8 cellular contexts compared by ENCODE assay signal in the genomic region with DNA sequence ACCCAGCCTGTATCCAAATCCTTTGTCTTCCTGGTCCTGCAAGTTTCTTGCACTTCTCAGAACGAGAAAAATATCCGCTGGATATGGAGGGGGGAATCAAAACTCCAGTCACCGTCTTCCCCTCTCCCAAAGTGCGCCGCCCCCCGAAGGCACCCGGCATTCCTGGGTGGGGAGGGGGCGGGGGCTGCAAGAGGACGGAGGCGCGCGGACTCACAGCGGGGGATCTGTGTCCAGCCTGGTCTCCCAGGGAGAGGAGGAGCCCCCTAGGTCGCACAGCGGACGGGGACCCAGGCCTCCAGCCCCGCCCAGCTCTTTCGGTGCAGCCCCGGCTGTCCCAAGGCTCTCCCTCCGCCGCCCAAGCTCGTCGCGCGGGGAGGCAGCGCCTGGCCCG. TPM values are rescaled to one million over a fixed set of nuclear protein-coding genes. Genes with fewer than 3 reads are reported as not detected.
A peak's percentile ranks its signal among the peaks of the same experiment; 100 is the strongest.
DNase-seq lines count a peak whose midpoint lies in the region; ATAC-seq and TF ChIP-seq lines count a peak whose summit lies in the region.

No MANE protein-coding gene starts in this region.

- H3K27ac ChIP-seq in tibial nerve, result peak overlapping the region in 1 of 4 donors; percentile 74

- no peak for TF ChIP-seq CTCF in lower leg skin (IDR thresholded peaks at IDR 0.05)
- no peak for TF ChIP-seq CTCF in tibial nerve (IDR thresholded peaks at IDR 0.05)

- intact Hi-C loops in lower leg skin (cut with DNase I; ENCODE audit: low total_unique reads), result loop anchor here (2.0 kb wide), 1 partner anchor 110 kb away; no protein-coding TSS in a partner anchor

- WGBS in lower leg skin, 2 donors, result 1 to 4% methylated on average over 9 to 21 of the region's 27 CpGs
- WGBS in tibial nerve, 2 donors, result 0 to 1% methylated on average over 9 to 10 of the region's 27 CpGs

- no peaks in the 10 kb centered on the region for H3K9me3 Mint-ChIP-seq in activated T-cell treated with anti-CD3 and anti-CD28 coated beads, Interleukin-2, amount 50 U/mL, for 24 hours
- H3K9me3 Mint-ChIP-seq in activated naive CD8-positive, alpha-beta T cell treated with anti-CD3 and anti-CD28 coated beads, Interleukin-2, amount 10 ng/mL, durations not matched to agents 7 days and 5 days, result no peaks in the 10 kb centered on the region

- peak overlapping the region; percentile 22 for H3K4me3 ChIP-seq in lower leg skin (ENCODE audit: low read depth, poor library complexity, severe bottlenecking)
- peak overlapping the region; percentile 44 to 68 (median 60) for H3K4me3 ChIP-seq in tibial nerve

- no peak overlapping the region for H3K27ac Mint-ChIP-seq in activated T-cell treated with anti-CD3 and anti-CD28 coated beads, Interleukin-2, amount 50 U/mL, for 24 hours
- H3K27ac Mint-ChIP-seq in activated naive CD8-positive, alpha-beta T cell treated with anti-CD3 and anti-CD28 coated beads, Interleukin-2, amount 10 ng/mL, durations not matched to agents 7 days and 5 days, result no peak overlapping the region

- H3K4me1 ChIP-seq in tibial nerve, result peaks cover 0 to 53% (median 45%) of the 10 kb centered on the region in 4 donors

- peaks cover 0 to 56% of the 10 kb centered on the region in 2 donors for H3K27me3 ChIP-seq in tibial nerve

- TF ChIP-seq POLR2A in lower leg skin (IDR thresholded peaks at IDR 0.05) (no peak), tibial nerve (IDR thresholded peaks at IDR 0.05) (no peak)

- DNase-seq in activated T-cell treated with anti-CD3 and anti-CD28 coated beads, Interleukin-2, amount 50 U/mL, for 24 hours, result no peak
- no peak for DNase-seq in activated T-cell treated with anti-CD3 and anti-CD28 coated beads, Interleukin-2, amount 50 U/mL, for 48 hours
- no peak for DNase-seq in activated naive CD8-positive, alpha-beta T cell treated with anti-CD3 and anti-CD28 coated beads, Interleukin-2, amount 10 ng/mL, durations not matched to agents 7 days and 5 days
- DNase-seq in lower leg skin (ENCODE audit: low spot score in 2 of 2) (no peak), tibial nerve (ENCODE audit: low spot score in 2 of 2) (no peak), HK-2 (ENCODE audit: unreplicated experiment) (no peak), NCI-H2227 (lab: John Stamatoyannopoulos, UW; ENCODE audit: unreplicated experiment) (no peak)

- TF ChIP-seq EP300 in tibial nerve (IDR thresholded peaks at IDR 0.05), result no peak

- peaks cover 75% of the 10 kb centered on the region for H3K27me3 Mint-ChIP-seq in activated T-cell treated with anti-CD3 and anti-CD28 coated beads, Interleukin-2, amount 50 U/mL, for 24 hours
- H3K27me3 Mint-ChIP-seq in activated naive CD8-positive, alpha-beta T cell treated with anti-CD3 and anti-CD28 coated beads, Interleukin-2, amount 10 ng/mL, durations not matched to agents 7 days and 5 days, result peaks cover 56% of the 10 kb centered on the region

- POLR2A ChIA-PET in activated naive CD8-positive, alpha-beta T cell treated with anti-CD3 and anti-CD28 coated beads, Interleukin-2, amount 10 ng/mL, durations not matched to agents 7 days and 5 days (lab: Charles Lee), result interaction anchor here (0.7 to 4.8 kb wide), 7 partner anchors 22 to 464 kb away, joined by 3 to 47 read pairs (median 7); no protein-coding TSS in a partner anchor

- no peaks in the 10 kb centered on the region for H3K36me3 ChIP-seq in tibial nerve

- no peaks in the 10 kb centered on the region for H3K9me3 ChIP-seq in tibial nerve

- H3K36me3 Mint-ChIP-seq in activated T-cell treated with anti-CD3 and anti-CD28 coated beads, Interleukin-2, amount 50 U/mL, for 24 hours (ENCODE audit: low read depth), result no peaks in the 10 kb centered on the region
- H3K36me3 Mint-ChIP-seq in activated naive CD8-positive, alpha-beta T cell treated with anti-CD3 and anti-CD28 coated beads, Interleukin-2, amount 10 ng/mL, durations not matched to agents 7 days and 5 days, result no peaks in the 10 kb centered on the region

- peak overlapping the region; percentile 71 for H3K4me3 Mint-ChIP-seq in activated T-cell treated with anti-CD3 and anti-CD28 coated beads, Interleukin-2, amount 50 U/mL, for 24 hours
- peak overlapping the region; percentile 84 for H3K4me3 Mint-ChIP-seq in activated naive CD8-positive, alpha-beta T cell treated with anti-CD3 and anti-CD28 coated beads, Interleukin-2, amount 10 ng/mL, durations not matched to agents 7 days and 5 days

- ATAC-seq in activated naive CD8-positive, alpha-beta T cell treated with anti-CD3 and anti-CD28 coated beads, Interleukin-2, amount 10 ng/mL, durations not matched to agents 7 days and 5 days (ENCODE audit: low read depth), result no peak
- no peak for ATAC-seq in HG03159 (IDR thresholded peaks at IDR 0.05; ENCODE audit: unreplicated experiment)

- H3K4me1 Mint-ChIP-seq in activated T-cell treated with anti-CD3 and anti-CD28 coated beads, Interleukin-2, amount 50 U/mL, for 24 hours (ENCODE audit: low read depth), result peaks cover 29% of the 10 kb centered on the region
- peaks cover 14% of the 10 kb centered on the region for H3K4me1 Mint-ChIP-seq in activated naive CD8-positive, alpha-beta T cell treated with anti-CD3 and anti-CD28 coated beads, Interleukin-2, amount 10 ng/mL, durations not matched to agents 7 days and 5 days

RNA-seq across cellular contexts. Expression of a gene that starts 2.1 kb away (rescaled TPM):
- 1 to 10 TPM; 1.4 to 2.1 TPM for total RNA-seq in activated naive CD8-positive, alpha-beta T cell treated with anti-CD3 and anti-CD28 coated beads, Interleukin-2, amount 10 ng/mL, durations not matched to agents 7 days and 5 days
- total RNA-seq in lower leg skin, result 10 to 100 TPM in 1 of 4 donors, 1 to 10 TPM in 3; 4.2 to 11.4 (median 7.4) TPM
- 10 to 100 TPM; 14.2 to 65.7 (median 27.5) TPM for total RNA-seq in tibial nerve
